In genomic region chr17:7884581-7885356, GRCh38 we compare ENCODE assay signal across 8 cellular contexts. TPM values are rescaled to one million over a fixed set of nuclear protein-coding genes. Genes with fewer than 3 reads are reported as not detected.
DNase-seq lines count a peak whose midpoint lies in the region; ATAC-seq and TF ChIP-seq lines count a peak whose summit lies in the region.

No MANE protein-coding gene starts in this region.

- no peaks in the 10 kb centered on the region for H3K9me3 Mint-ChIP-seq in activated CD4-positive, alpha-beta memory T cell treated with anti-CD3 and anti-CD28 coated beads, Interleukin-2, amount 10 ng/mL, durations not matched to agents 7 days and 5 days
- H3K9me3 Mint-ChIP-seq in endothelial cell (ENCODE audit: unreplicated experiment) (no peaks in the 10 kb centered on the region), osteocyte (ENCODE audit: unreplicated experiment) (no peaks in the 10 kb centered on the region)

- peak overlapping the region; percentile 99 for H3K4me3 ChIP-seq in AG09309 (ENCODE audit: control insufficient read depth, low read depth, low read length)

- H3K4me3 Mint-ChIP-seq in activated CD4-positive, alpha-beta memory T cell treated with anti-CD3 and anti-CD28 coated beads, Interleukin-2, amount 10 ng/mL, durations not matched to agents 7 days and 5 days, result peak overlapping the region; percentile 72
- H3K4me3 Mint-ChIP-seq in endothelial cell (ENCODE audit: unreplicated experiment) (peak overlapping the region; percentile 87), osteocyte (ENCODE audit: unreplicated experiment) (peak overlapping the region; percentile 73)

- CTCF ChIA-PET in activated CD4-positive, alpha-beta memory T cell treated with anti-CD3 and anti-CD28 coated beads, Interleukin-2, amount 10 ng/mL, durations not matched to agents 7 days and 5 days (lab: Charles Lee), result no interaction called here

- H3K27me3 Mint-ChIP-seq in activated CD4-positive, alpha-beta memory T cell treated with anti-CD3 and anti-CD28 coated beads, Interleukin-2, amount 10 ng/mL, durations not matched to agents 7 days and 5 days, result no peaks in the 10 kb centered on the region
- H3K27me3 Mint-ChIP-seq in endothelial cell (ENCODE audit: unreplicated experiment) (peaks cover 6% of the 10 kb centered on the region), osteocyte (ENCODE audit: unreplicated experiment) (no peaks in the 10 kb centered on the region)

- POLR2A ChIA-PET in activated CD4-positive, alpha-beta memory T cell treated with anti-CD3 and anti-CD28 coated beads, Interleukin-2, amount 10 ng/mL, durations not matched to agents 7 days and 5 days (lab: Charles Lee), result interaction anchor here (0.6 to 1.9 kb wide), 4 partner anchors 16 to 324 kb away, joined by 3 to 12 read pairs (median 6); partner anchors contain the start of genes CYB5D1 and NAA38

- H3K36me3 Mint-ChIP-seq in activated CD4-positive, alpha-beta memory T cell treated with anti-CD3 and anti-CD28 coated beads, Interleukin-2, amount 10 ng/mL, durations not matched to agents 7 days and 5 days (ENCODE audit: low read depth), result peaks cover 6% of the 10 kb centered on the region
- H3K36me3 Mint-ChIP-seq in endothelial cell (ENCODE audit: low read depth, unreplicated experiment) (peaks cover under 1% of the 10 kb centered on the region), osteocyte (ENCODE audit: unreplicated experiment) (peaks cover 5% of the 10 kb centered on the region)

- TF ChIP-seq CTCF in AG09309 (IDR thresholded peaks at IDR 0.05; ENCODE audit: control insufficient read depth, insufficient read depth, low read depth, low read length, missing control alignments), result no peak
- no peak for TF ChIP-seq CTCF in endothelial cell (IDR thresholded peaks at IDR 0.05; ENCODE audit: unreplicated experiment)
- no peak for TF ChIP-seq CTCF in osteocyte (IDR thresholded peaks at IDR 0.05)

- H3K4me1 Mint-ChIP-seq in activated CD4-positive, alpha-beta memory T cell treated with anti-CD3 and anti-CD28 coated beads, Interleukin-2, amount 10 ng/mL, durations not matched to agents 7 days and 5 days, result peaks cover 3% of the 10 kb centered on the region
- H3K4me1 Mint-ChIP-seq in endothelial cell (ENCODE audit: unreplicated experiment) (peaks cover 9% of the 10 kb centered on the region), osteocyte (ENCODE audit: unreplicated experiment) (peaks cover 3% of the 10 kb centered on the region)

- DNase-seq in AG09309 (ENCODE audit: low read depth) (no peak), endothelial cell (ENCODE audit: low spot score) (peak; percentile 20), osteocyte (ENCODE audit: extremely low spot score, unreplicated experiment) (no peak), midbrain (lab: John Stamatoyannopoulos, UW) (no peak), NCI-H2029 (lab: John Stamatoyannopoulos, UW) (no peak)
- DNase-seq in activated CD4-positive, alpha-beta memory T cell treated with anti-CD3 and anti-CD28 coated beads, Interleukin-2, amount 10 ng/mL, durations not matched to agents 7 days and 5 days, result peak; percentile 36

- ATAC-seq in HG02798 (IDR thresholded peaks at IDR 0.05; ENCODE audit: poor library complexity, unreplicated experiment) (peak; percentile 26), GM21723 (IDR thresholded peaks at IDR 0.05; ENCODE audit: unreplicated experiment) (no peak)

- peak overlapping the region; percentile 69 for H3K27ac Mint-ChIP-seq in activated CD4-positive, alpha-beta memory T cell treated with anti-CD3 and anti-CD28 coated beads, Interleukin-2, amount 10 ng/mL, durations not matched to agents 7 days and 5 days
- H3K27ac Mint-ChIP-seq in endothelial cell (ENCODE audit: unreplicated experiment), result no peak overlapping the region
- peak overlapping the region; percentile 65 for H3K27ac Mint-ChIP-seq in osteocyte (ENCODE audit: unreplicated experiment)

RNA-seq across cellular contexts. Expression of gene CHD3, which starts 3.8 kb away (rescaled TPM):
- total RNA-seq in activated CD4-positive, alpha-beta memory T cell treated with anti-CD3 and anti-CD28 coated beads, Interleukin-2, amount 10 ng/mL, durations not matched to agents 7 days and 5 days, result 100 to 1,000 TPM; 127 to 131 TPM
- total RNA-seq in endothelial cell (ENCODE audit: unreplicated experiment) (133 TPM), osteocyte (196 and 206 TPM in 2 replicates)

RNA-seq across cellular contexts. Expression of gene CYB5D1, which starts 27.0 kb away (rescaled TPM):
- total RNA-seq in activated CD4-positive, alpha-beta memory T cell treated with anti-CD3 and anti-CD28 coated beads, Interleukin-2, amount 10 ng/mL, durations not matched to agents 7 days and 5 days, result 1 to 10 TPM; 5.3 to 7.5 TPM
- total RNA-seq in endothelial cell (ENCODE audit: unreplicated experiment), result 6.4 TPM
- 8.5 and 10.2 TPM in 2 replicates for total RNA-seq in osteocyte

RNA-seq across cellular contexts. Expression of gene NAA38, which starts 27.4 kb away (rescaled TPM):
- total RNA-seq in activated CD4-positive, alpha-beta memory T cell treated with anti-CD3 and anti-CD28 coated beads, Interleukin-2, amount 10 ng/mL, durations not matched to agents 7 days and 5 days, result 10 to 100 TPM; 69.8 to 76.9 TPM
- total RNA-seq in endothelial cell (ENCODE audit: unreplicated experiment) (97.9 TPM), osteocyte (65.8 and 66.2 TPM in 2 replicates)

RNA-seq across cellular contexts. Expression of gene TMEM88, which starts 29.9 kb away (rescaled TPM):
- 1 to 10 TPM in 1 of 2 experiments, under 1 TPM in 1; 0.78 to 1.5 TPM for total RNA-seq in activated CD4-positive, alpha-beta memory T cell treated with anti-CD3 and anti-CD28 coated beads, Interleukin-2, amount 10 ng/mL, durations not matched to agents 7 days and 5 days
- total RNA-seq in endothelial cell (ENCODE audit: unreplicated experiment) (13.6 TPM), osteocyte (3.4 TPM in 2 replicates)

RNA-seq across cellular contexts. Expression of gene RNF227, which starts 31.3 kb away (rescaled TPM):
- 1 to 10 TPM; 3.6 to 3.7 TPM for total RNA-seq in activated CD4-positive, alpha-beta memory T cell treated with anti-CD3 and anti-CD28 coated beads, Interleukin-2, amount 10 ng/mL, durations not matched to agents 7 days and 5 days
- 0.77 TPM for total RNA-seq in endothelial cell (ENCODE audit: unreplicated experiment)
- total RNA-seq in osteocyte, result 2.3 and 3.0 TPM in 2 replicates

Comparison
In these comparisons a context has a peak if more than half of its experiments do, and no peak if none do; other contexts are left out.
1. DNase-seq: peak in activated CD4-positive, alpha-beta memory T cell treated with anti-CD3 and anti-CD28 coated beads, Interleukin-2, amount 10 ng/mL, durations not matched to agents 7 days and 5 days (single experiment) and endothelial cell (single experiment); none in AG09309 (single experiment), osteocyte (single experiment), midbrain (single experiment) and NCI-H2029 (single experiment).
2. Peak in every context shown above with its lines, with median percentiles within 50 percentile points of each other: H3K4me3 Mint-ChIP-seq.